ENCODE assay signal across 12 cellular contexts in the genomic region with DNA sequence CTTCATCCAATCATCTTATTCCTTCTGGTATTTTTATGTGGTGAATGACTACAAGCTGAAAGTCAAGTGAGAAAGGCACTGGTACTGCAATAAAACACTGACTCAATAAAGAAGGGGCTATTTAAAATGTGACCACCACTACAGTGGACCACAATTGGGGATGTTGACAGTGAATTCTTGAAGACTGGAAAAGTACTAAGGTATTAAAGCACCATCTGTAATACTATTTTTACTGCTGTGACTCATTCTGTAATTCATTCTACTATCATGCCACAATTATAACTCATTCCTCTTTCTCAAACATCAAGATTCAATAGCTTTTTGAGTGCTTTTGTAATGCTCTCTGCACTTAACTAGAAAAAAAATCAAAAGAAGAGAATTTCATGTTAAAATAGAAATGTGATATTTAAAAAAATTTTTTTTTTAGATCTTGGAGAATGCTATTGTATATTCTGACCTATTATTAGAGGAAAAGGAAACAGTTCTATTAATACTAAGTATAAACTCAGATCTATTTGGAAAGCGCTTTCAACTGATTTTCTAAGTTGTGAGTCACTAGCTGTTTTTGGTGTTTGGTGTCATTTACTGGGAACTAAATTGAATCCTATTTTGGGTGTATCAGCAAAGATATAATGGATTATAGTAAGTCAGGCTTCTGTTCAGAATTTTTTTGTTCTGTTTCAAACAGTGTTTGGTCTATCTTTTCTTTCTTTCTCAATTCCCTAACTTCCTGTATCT.
A peak's percentile ranks its signal among the peaks of the same experiment; 100 is the strongest.
DNase-seq lines count a peak whose midpoint lies in the region; TF ChIP-seq lines count a peak whose summit lies in the region.
"Had no signal": no experiment of that assay in that cellular context is flagged by ENCODE, and none has a peak within 500 bp of the region (broad histone marks: within the 10 kb centered on the region; RNA-seq: fewer than 3 reads in every experiment).

No MANE protein-coding gene starts in this region.

- no peaks in the 10 kb centered on the region for H3K36me3 Mint-ChIP-seq in activated naive CD4-positive, alpha-beta T cell treated with anti-CD3 and anti-CD28 coated beads for 36 hours (ENCODE audit: low read depth)
- H3K36me3 Mint-ChIP-seq: CD4-positive, alpha-beta memory T cell had no signal

- H3K9me3 Mint-ChIP-seq in activated naive CD4-positive, alpha-beta T cell treated with anti-CD3 and anti-CD28 coated beads for 36 hours = no peaks in the 10 kb centered on the region
- H3K9me3 Mint-ChIP-seq: CD4-positive, alpha-beta memory T cell had no signal

- CTCF ChIA-PET in activated naive CD4-positive, alpha-beta T cell treated with anti-CD3 and anti-CD28 coated beads for 36 hours (lab: Charles Lee) = interaction anchor here (1.2 kb wide), 1 partner anchor 261 kb away, joined by 3 read pairs; no protein-coding TSS in a partner anchor

- H3K4me3 ChIP-seq in choroid plexus epithelial cell (ENCODE audit: low read depth, low read length) = no peak overlapping the region

- peak; percentile 80 for DNase-seq in A172 (ENCODE audit: low spot score)
- DNase-seq in HS-27A (ENCODE audit: low read depth) = peak; percentile 87
- peak; percentile 72 for DNase-seq in choroid plexus epithelial cell (ENCODE audit: low read depth)
- peak; percentile 43 for DNase-seq in middle frontal gyrus (ENCODE audit: extremely low spot score, low spot score)
- DNase-seq in GDM1 (lab: John Stamatoyannopoulos, UW) = no peak
- DNase-seq in activated naive CD4-positive, alpha-beta T cell treated with anti-CD3 and anti-CD28 coated beads for 36 hours = no peak
- DNase-seq in activated CD4-positive, alpha-beta T cell treated with anti-CD3 and anti-CD28 coated beads, Interleukin-2, amount 50 U/mL, for 1 hour = no peak
- no peak for DNase-seq in RPMI8226
- DNase-seq: activated CD4-positive, alpha-beta T cell treated with anti-CD3 and anti-CD28 coated beads for 4 hours; CD4-positive, alpha-beta memory T cell; effector memory CD4-positive, alpha-beta T cell; NCI-H2171 treated with DMSO at 0.1 percent for 48 hours had no signal

- intact Hi-C loops in activated naive CD4-positive, alpha-beta T cell treated with anti-CD3 and anti-CD28 coated beads for 36 hours (cut with micrococcal nuclease) = loop anchor here (1.0 kb wide), 1 partner anchor 12 kb away; no protein-coding TSS in a partner anchor

- no peak overlapping the region for H3K4me3 Mint-ChIP-seq in activated naive CD4-positive, alpha-beta T cell treated with anti-CD3 and anti-CD28 coated beads for 36 hours
- H3K4me3 Mint-ChIP-seq: CD4-positive, alpha-beta memory T cell had no signal

- H3K27ac Mint-ChIP-seq in activated naive CD4-positive, alpha-beta T cell treated with anti-CD3 and anti-CD28 coated beads for 36 hours = no peak overlapping the region
- H3K27ac Mint-ChIP-seq: CD4-positive, alpha-beta memory T cell had no signal

- H3K27me3 Mint-ChIP-seq in activated naive CD4-positive, alpha-beta T cell treated with anti-CD3 and anti-CD28 coated beads for 36 hours (ENCODE audit: low read depth) = no peaks in the 10 kb centered on the region
- H3K27me3 Mint-ChIP-seq: CD4-positive, alpha-beta memory T cell had no signal

- TF ChIP-seq CTCF in choroid plexus epithelial cell (conservative IDR thresholded peaks at IDR 0.05; ENCODE audit: low read depth, low read length) = no peak

- H3K4me1 Mint-ChIP-seq in activated naive CD4-positive, alpha-beta T cell treated with anti-CD3 and anti-CD28 coated beads for 36 hours (ENCODE audit: low read depth) = peaks cover 32% of the 10 kb centered on the region

Comparison
In these comparisons a context has a peak if more than half of its experiments do, and no peak if none do; other contexts are left out.
1. DNase-seq: peak in A172 (single experiment), HS-27A (single experiment), choroid plexus epithelial cell (single experiment) and middle frontal gyrus (single experiment); none in GDM1 (single experiment), activated naive CD4-positive, alpha-beta T cell treated with anti-CD3 and anti-CD28 coated beads for 36 hours (single experiment), activated CD4-positive, alpha-beta T cell treated with anti-CD3 and anti-CD28 coated beads, Interleukin-2, amount 50 U/mL, for 1 hour (single experiment) and RPMI8226 (single experiment).